In the genomic region with DNA sequence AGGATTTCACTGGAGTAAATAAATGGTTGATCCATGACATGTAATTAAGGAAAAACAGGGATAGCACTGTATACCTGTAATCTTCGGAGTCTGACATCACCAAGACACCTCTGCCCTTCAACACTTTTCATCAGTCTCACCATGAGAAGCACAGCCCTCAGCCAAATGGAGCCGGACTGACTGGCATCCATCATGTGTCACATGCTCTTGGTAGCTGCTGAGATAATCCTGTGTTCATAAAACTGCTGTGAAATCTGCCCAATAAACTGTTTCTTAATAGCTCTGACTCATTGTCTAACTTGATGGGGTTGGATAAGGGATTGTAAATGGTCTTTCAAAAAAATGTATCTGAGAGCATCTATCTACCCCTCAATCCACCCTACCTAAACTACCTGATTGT, we compare ENCODE assay signal across 26 cellular contexts. TPM values are rescaled to one million over a fixed set of nuclear protein-coding genes. Genes with fewer than 3 reads are reported as not detected.
DNase-seq lines count a peak whose midpoint lies in the region; ATAC-seq and TF ChIP-seq lines count a peak whose summit lies in the region.
"Had no signal": no experiment of that assay in that cellular context is flagged by ENCODE, and none has a peak within 500 bp of the region (broad histone marks: within the 10 kb centered on the region; RNA-seq: fewer than 3 reads in every experiment).

No MANE protein-coding gene starts in this region.

- CTCF ChIA-PET in mammary epithelial cell (lab: Charles Lee; ENCODE audit: low non-redundant PET) (no interaction called here), MCF 10A (lab: Yijun Ruan, JAX) (no interaction called here), GM10248 (lab: Yijun Ruan, JAX) (no interaction called here)

- 50% methylated on average over 2 of the region's 2 CpGs for WGBS in mammary epithelial cell (ENCODE audit: low coverage, missing lambda C conversion rate)
- WGBS in mesenchymal stem cell, result 68% methylated on average over 2 of the region's 2 CpGs
- no CpG with 5 or more reads among the region's 2 CpGs for WGBS in neuronal stem cell (ENCODE audit: extremely low coverage in 2 of 2, insufficient read length in 2 of 2, insufficient replicate concordance in 1 of 2), 2 donors

- BruUV-seq in mammary epithelial cell (replicated peaks; lab: Mats Ljungman, UMichigan) (no TSS peak), MCF 10A (replicated peaks; lab: Mats Ljungman, UMichigan) (no TSS peak)

- H3K79me2 ChIP-seq in mammary epithelial cell (ENCODE audit: insufficient read depth, low read length), result no peaks in the 10 kb centered on the region

- POLR2A ChIA-PET in MCF 10A (lab: Yijun Ruan, JAX) (no interaction called here), GM10248 (lab: Yijun Ruan, JAX) (no interaction called here)

- H3K27ac Mint-ChIP-seq in MCF 10A (ENCODE audit: low read depth, unreplicated experiment), result no peak overlapping the region
- H3K27ac Mint-ChIP-seq: CD4-positive, alpha-beta T cell; HFFc6; IgD-negative memory B cell had no signal

- H2BK15ac ChIP-seq in mesenchymal stem cell (ENCODE audit: low read depth, poor library complexity, severe bottlenecking) (no peak overlapping the region), neuronal stem cell (ENCODE audit: low read length) (no peak overlapping the region)

- H3K14ac ChIP-seq in mesenchymal stem cell (ENCODE audit: low read length in 2 of 2) (no peak overlapping the region), neuronal stem cell (ENCODE audit: low read length) (no peak overlapping the region)

- H3K79me1 ChIP-seq in mesenchymal stem cell (replicated peaks; ENCODE audit: low read length, poor library complexity, severe bottlenecking) (no peaks in the 10 kb centered on the region), neuronal stem cell (ENCODE audit: low read depth, low read length) (no peaks in the 10 kb centered on the region)

- H3K36me3 ChIP-seq in mammary epithelial cell (ENCODE audit: insufficient read depth, low read length) (no peaks in the 10 kb centered on the region), mesenchymal stem cell (ENCODE audit: control insufficient read depth in 1 of 2, insufficient read depth in 2 of 2, low read depth in 1 of 2, low read length in 2 of 2) (no peaks in the 10 kb centered on the region), neuronal stem cell (replicated peaks in 1 of 2; ENCODE audit: control insufficient read depth in 2 of 2, insufficient read depth in 2 of 2, low read length in 2 of 2) (no peaks in the 10 kb centered on the region)

- no peak overlapping the region for H2BK120ac ChIP-seq in mesenchymal stem cell (ENCODE audit: low read depth, low read length)
- H2BK120ac ChIP-seq in neuronal stem cell (ENCODE audit: low read depth, low read length), result no peak overlapping the region

- no peak overlapping the region for H2BK12ac ChIP-seq in mesenchymal stem cell (ENCODE audit: low read length in 2 of 2)
- no peak overlapping the region for H2BK12ac ChIP-seq in neuronal stem cell (ENCODE audit: low read length)

- no peaks in the 10 kb centered on the region for H3K4me1 Mint-ChIP-seq in MCF 10A (ENCODE audit: insufficient read depth, unreplicated experiment)
- H3K4me1 Mint-ChIP-seq: IgD-negative memory B cell had no signal

- DNase-seq in mammary epithelial cell (peak; percentile 8), MCF 10A (ENCODE audit: unreplicated experiment) (no peak), NCI-H69 (lab: John Stamatoyannopoulos, UW) (peak; percentile 42), mesenchymal stem cell (peak; percentile 1), neuronal stem cell (ENCODE audit: low spot score) (no peak), GM10248 (ENCODE audit: extremely low spot score) (no peak)
- DNase-seq: 8988T; Caco-2; CD4-positive, alpha-beta T cell; GDM1; GOT3; HFFc6; Karpas-422; NCI-H1105; NCI-H187; NCI-H2107; NCI-H2227 treated with DMSO at 0.1 percent for 48 hours; NCI-H524; RPMI8226; SIG-M5 had no signal

- H3K9me3 ChIP-seq in mammary epithelial cell (replicated peaks; ENCODE audit: insufficient read depth, low read length) (no peaks in the 10 kb centered on the region), mesenchymal stem cell (ENCODE audit: control insufficient read depth, low read length) (no peaks in the 10 kb centered on the region), neuronal stem cell (replicated peaks in 1 of 2; ENCODE audit: control insufficient read depth in 2 of 2, insufficient read depth in 1 of 2, low read depth in 1 of 2, low read length in 2 of 2) (no peaks in the 10 kb centered on the region)
- H3K9me3 ChIP-seq: Caco-2 had no signal

- no peaks in the 10 kb centered on the region for H3K36me3 Mint-ChIP-seq in MCF 10A (ENCODE audit: insufficient read depth, unreplicated experiment)
- H3K36me3 Mint-ChIP-seq: IgD-negative memory B cell had no signal

- no peaks in the 10 kb centered on the region for H3K27me3 Mint-ChIP-seq in MCF 10A (ENCODE audit: insufficient read depth, unreplicated experiment)
- H3K27me3 Mint-ChIP-seq: IgD-negative memory B cell had no signal

- no peak overlapping the region for H3K9ac ChIP-seq in mammary epithelial cell (ENCODE audit: insufficient read depth, low read length)
- no peak overlapping the region for H3K9ac ChIP-seq in mesenchymal stem cell (ENCODE audit: low read length)
- H3K9ac ChIP-seq in neuronal stem cell (ENCODE audit: low read depth, low read length, poor library complexity), result no peak overlapping the region

- H2AFZ ChIP-seq in mammary epithelial cell (ENCODE audit: low read depth, low read length), result no peak overlapping the region
- H2AFZ ChIP-seq in mesenchymal stem cell (ENCODE audit: low read depth, low read length), result no peak overlapping the region
- no peak overlapping the region for H2AFZ ChIP-seq in neuronal stem cell (ENCODE audit: low read length)

- H3K27me3 ChIP-seq in mammary epithelial cell (ENCODE audit: insufficient read depth, low read length) (no peaks in the 10 kb centered on the region), mesenchymal stem cell (ENCODE audit: control insufficient read depth in 1 of 2, insufficient read depth in 1 of 2, low read length in 2 of 2) (no peaks in the 10 kb centered on the region), neuronal stem cell (ENCODE audit: control insufficient read depth in 3 of 3, insufficient read depth in 3 of 3, low read depth in 1 of 3, low read length in 3 of 3) (no peaks in the 10 kb centered on the region)

- H3K18ac ChIP-seq in mesenchymal stem cell (ENCODE audit: low read depth in 1 of 2, low read length in 2 of 2) (peak overlapping the region in 1 of 2 experiments; percentile 21), neuronal stem cell (ENCODE audit: low read length) (no peak overlapping the region)

- H2BK5ac ChIP-seq in mesenchymal stem cell (ENCODE audit: low read depth, low read length, poor library complexity, severe bottlenecking) (no peak overlapping the region), neuronal stem cell (ENCODE audit: low read length) (no peak overlapping the region)

- ATAC-seq in HG03354 (IDR thresholded peaks at IDR 0.05; ENCODE audit: poor library complexity, severe bottlenecking, unreplicated experiment) (no peak), GM21367 (IDR thresholded peaks at IDR 0.05; ENCODE audit: unreplicated experiment) (no peak)
- ATAC-seq: GM12878, SK-N-SH treated with all-trans-retinoic acid at 6 μM for 48 hours had no signal

- H3K4me1 ChIP-seq in mammary epithelial cell (ENCODE audit: insufficient read depth, low read length) (no peaks in the 10 kb centered on the region), mesenchymal stem cell (ENCODE audit: control insufficient read depth, insufficient read depth, low read depth, low read length) (no peaks in the 10 kb centered on the region), neuronal stem cell (ENCODE audit: control insufficient read depth in 2 of 2, insufficient read depth in 1 of 2, low read depth in 1 of 2, low read length in 2 of 2) (no peaks in the 10 kb centered on the region)
- H3K4me1 ChIP-seq: Caco-2 had no signal

- in situ Hi-C loops in mammary epithelial cell (cut with MboI; ENCODE audit: low sequenced_read_pairs in 2 of 2), result no loop called here

- TF ChIP-seq CTCF in mammary epithelial cell (conservative IDR thresholded peaks at IDR 0.05 in 1 of 2, IDR thresholded peaks at IDR 0.05 in 1 of 2; ENCODE audit: extremely low read depth in 1 of 2, insufficient read depth in 1 of 2, low read depth in 1 of 2, low read length in 2 of 2) (no peak), MCF 10A (IDR thresholded peaks at IDR 0.05; ENCODE audit: unreplicated experiment) (no peak), GM10248 (IDR thresholded peaks at IDR 0.05; ENCODE audit: control extremely low read depth, extremely low read depth, low read depth, missing control alignments) (no peak)

- no peaks in the 10 kb centered on the region for H4K20me1 ChIP-seq in mammary epithelial cell (ENCODE audit: insufficient read depth, low read length)

- H4K91ac ChIP-seq in mesenchymal stem cell (ENCODE audit: low read length) (no peak overlapping the region), neuronal stem cell (ENCODE audit: low read depth, low read length, poor library complexity) (no peak overlapping the region)

- H3K27ac ChIP-seq in mammary epithelial cell (ENCODE audit: insufficient read depth, low read depth, low read length), result no peak overlapping the region
- no peak overlapping the region for H3K27ac ChIP-seq in mesenchymal stem cell (ENCODE audit: low read length, poor library complexity, severe bottlenecking)
- no peak overlapping the region for H3K27ac ChIP-seq in neuronal stem cell (replicated peaks; ENCODE audit: low read length)
- H3K27ac ChIP-seq: HL-60 had no signal

- dilution Hi-C loops in mammary epithelial cell (cut with HindIII; ENCODE audit: low sequenced_read_pairs), result no loop called here

- H4K8ac ChIP-seq in mesenchymal stem cell (ENCODE audit: low read length) (no peak overlapping the region), neuronal stem cell (ENCODE audit: low read depth, low read length) (no peak overlapping the region)

- intact Hi-C loops in mammary epithelial cell (cut with micrococcal nuclease) (no loop called here), MCF 10A (cut with micrococcal nuclease) (no loop called here)

- H3K23ac ChIP-seq in mesenchymal stem cell (ENCODE audit: low read length in 2 of 2) (no peak overlapping the region), neuronal stem cell (ENCODE audit: low read depth, low read length, poor library complexity) (no peak overlapping the region)

- no peak overlapping the region for H3K4me3 Mint-ChIP-seq in MCF 10A (ENCODE audit: unreplicated experiment)
- H3K4me3 Mint-ChIP-seq: CD4-positive, alpha-beta T cell; HFFc6; IgD-negative memory B cell had no signal

- no peak overlapping the region for H3K4ac ChIP-seq in mesenchymal stem cell (ENCODE audit: low read depth in 1 of 2, low read length in 2 of 2)
- no peak overlapping the region for H3K4ac ChIP-seq in neuronal stem cell (ENCODE audit: low read length)

- no peak overlapping the region for H3K4me3 ChIP-seq in mammary epithelial cell (replicated peaks in 1 of 3; ENCODE audit: insufficient read depth in 1 of 3, low read depth in 2 of 3, low read length in 3 of 3)
- H3K4me3 ChIP-seq in mesenchymal stem cell (ENCODE audit: insufficient read depth in 1 of 2, low read depth in 1 of 2, low read length in 2 of 2), result no peak overlapping the region
- H3K4me3 ChIP-seq in neuronal stem cell (ENCODE audit: low read length in 2 of 2), result no peak overlapping the region
- H3K4me3 ChIP-seq: GM12878 had no signal

- H3K4me2 ChIP-seq in mammary epithelial cell (ENCODE audit: insufficient read depth, low read depth, low read length), result no peak overlapping the region
- H3K4me2 ChIP-seq in mesenchymal stem cell (ENCODE audit: low read length, poor library complexity, severe bottlenecking), result no peak overlapping the region
- no peak overlapping the region for H3K4me2 ChIP-seq in neuronal stem cell (ENCODE audit: insufficient read depth, low read length, poor library complexity, severe bottlenecking)

- no peaks in the 10 kb centered on the region for H3K9me3 Mint-ChIP-seq in MCF 10A (ENCODE audit: unreplicated experiment)
- H3K9me3 Mint-ChIP-seq: CD4-positive, alpha-beta T cell; HFFc6 had no signal

- no peak overlapping the region for H2AK5ac ChIP-seq in mesenchymal stem cell (ENCODE audit: low read length, severe bottlenecking)
- no peak overlapping the region for H2AK5ac ChIP-seq in neuronal stem cell (ENCODE audit: low read depth, low read length)

RNA-seq across cellular contexts. Expression of a gene that starts 33.6 kb away (rescaled TPM):
- total RNA-seq in mammary epithelial cell, result not detected
- 0.01 TPM for polyA plus RNA-seq in mammary epithelial cell
- polyA minus RNA-seq in mammary epithelial cell, result not detected
- total RNA-seq in MCF 10A (2022), result not detected in 2 replicates
- not detected for polyA plus RNA-seq in mesenchymal stem cell (2013, experiment 1 of 2)
- polyA plus RNA-seq in mesenchymal stem cell (2013, experiment 2 of 2), result 0.01 TPM
- 0.50 TPM for polyA plus RNA-seq in neuronal stem cell (2013, experiment 1 of 2)
- 0.42 TPM for polyA plus RNA-seq in neuronal stem cell (2013, experiment 2 of 2)
- total RNA-seq: Caco-2; CD4-positive, alpha-beta T cell; GM12878; HFFc6 had no signal
- polyA plus RNA-seq: IgD-negative memory B cell had no signal

Comparison
In these comparisons a context has a peak if more than half of its experiments do, and no peak if none do; other contexts are left out.
1. DNase-seq: peak in mammary epithelial cell (single experiment), NCI-H69 (single experiment) and mesenchymal stem cell (single experiment); none in MCF 10A (single experiment), neuronal stem cell (single experiment) and GM10248 (single experiment).